In the genomic region with DNA sequence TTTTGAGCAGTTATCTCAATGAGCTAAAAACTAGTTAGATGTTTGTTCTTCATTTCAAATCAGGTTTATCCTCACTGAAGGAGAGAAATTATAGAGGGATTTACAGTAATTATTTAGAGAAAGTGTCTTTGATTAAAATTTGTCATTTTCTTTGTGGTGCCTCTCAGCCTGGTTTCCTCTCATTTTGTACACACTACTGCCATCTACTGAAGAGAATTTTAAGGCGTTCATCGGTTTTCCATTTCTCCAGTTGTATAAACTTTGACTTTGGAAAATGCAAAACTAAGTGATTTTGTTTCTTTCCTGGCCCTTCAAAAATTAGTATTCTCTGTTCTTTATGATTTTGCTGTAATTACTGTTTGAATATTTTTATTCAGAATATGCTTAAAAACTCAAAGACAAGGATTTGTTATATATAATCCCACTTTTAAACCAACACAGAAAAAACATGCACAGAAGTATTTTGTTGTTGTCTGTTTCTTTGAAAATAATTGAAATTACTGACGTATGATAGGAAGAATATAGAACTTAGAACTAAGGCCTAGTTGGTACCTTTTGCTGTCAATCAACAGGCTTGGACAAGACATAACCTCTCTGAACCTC, we compare ENCODE assay signal across 1 cellular context.
TF ChIP-seq lines count a peak whose summit lies in the region.

No MANE protein-coding gene starts in this region.

TF ChIP-seq in HCT116, 20 proteins besides CTCF, POLR2A, EP300 and RAD21 (continued from another document):
- TF ChIP-seq CEBPB (IDR thresholded peaks at IDR 0.05; ENCODE audit: low read depth), result no peak
